Comparison of ENCODE assay signal across 21 cellular contexts in the genomic region with DNA sequence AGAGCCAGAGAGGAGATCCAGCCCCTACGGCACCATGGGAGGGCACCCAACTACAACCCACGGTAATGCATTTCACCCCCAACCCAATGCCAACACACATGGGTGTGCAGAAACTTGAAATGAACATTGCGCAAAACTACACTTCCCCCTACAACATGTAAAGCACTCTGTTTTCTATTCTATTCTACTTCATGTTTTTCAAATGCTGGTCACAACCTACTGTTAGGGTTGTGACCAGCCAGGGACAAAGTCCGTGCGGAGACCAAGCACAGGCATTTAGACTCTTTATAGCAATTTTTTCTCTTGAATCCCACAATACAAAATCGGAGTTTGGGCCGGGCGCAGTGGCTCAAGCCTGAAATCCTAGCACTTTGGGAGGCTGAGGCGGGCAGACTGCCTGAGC.
DNase-seq lines count a peak whose midpoint lies in the region; ATAC-seq, FAIRE-seq and TF ChIP-seq lines count a peak whose summit lies in the region.
"Had no signal": no experiment of that assay in that cellular context is flagged by ENCODE, and none has a peak within 500 bp of the region (broad histone marks: within the 10 kb centered on the region; RNA-seq: fewer than 3 reads in every experiment).

No MANE protein-coding gene starts in this region.

- peaks cover 1 to 17% of the 10 kb centered on the region in 2 experiments for H3K27me3 ChIP-seq in HepG2 (ENCODE audit: control insufficient read depth in 1 of 2, insufficient read depth in 2 of 2, low read length in 2 of 2)
- no peaks in the 10 kb centered on the region for H3K27me3 ChIP-seq in aorta (ENCODE audit: control insufficient read depth in 1 of 2, insufficient read depth in 2 of 2, low read length in 1 of 2)
- H3K27me3 ChIP-seq: heart right ventricle had no signal

- no TSS peak for BruUV-seq in HepG2 (replicated peaks; lab: Mats Ljungman, UMichigan)

- POLR2A ChIA-PET in RWPE1 (lab: Yijun Ruan, JAX; ENCODE audit: low non-redundant PET) = no interaction called here
- POLR2A ChIA-PET in HepG2 (lab: Yijun Ruan, JAX) = no interaction called here

- TF ChIP-seq EP300 in HepG2 (IDR thresholded peaks at IDR 0.05; ENCODE audit: low read depth in 2 of 2, low read length in 2 of 2) (0 out of 4 replicates have a peak, but pooled peaks of 1 of the 2 experiments have one; percentile 6), HepG2 (CRISPR knock-in tag; IDR thresholded peaks at IDR 0.05; ENCODE audit: borderline replicate concordance) (no peak)

- CTCF ChIA-PET in RWPE1 (lab: Yijun Ruan, JAX) = no interaction called here
- CTCF ChIA-PET in HepG2 (lab: Yijun Ruan, JAX; ENCODE audit: low intra/inter-chr PET ratio, low total read pairs) = no interaction called here

- no peak for TF ChIP-seq POLR2A in HepG2 (IDR thresholded peaks at IDR 0.05; ENCODE audit: insufficient read depth in 1 of 2, low read depth in 2 of 2, low read length in 2 of 2)

- 12% methylated on average over 9 of the region's 9 CpGs for WGBS in HepG2 (ENCODE audit: low lambda C conversion rate)
- WGBS in aorta, 2 donors = 93 to 96% methylated on average over 9 of the region's 9 CpGs

- FAIRE-seq in HepG2 (lab: Jason Lieb, UNC) = no peak
- FAIRE-seq: astrocyte, GM18507 had no signal

- no peaks in the 10 kb centered on the region for H3K9me3 ChIP-seq in HepG2 (ENCODE audit: low read length)
- no peaks in the 10 kb centered on the region for H3K9me3 ChIP-seq in aorta (ENCODE audit: control insufficient read depth, low read length)
- H3K9me3 ChIP-seq: heart right ventricle had no signal

- intact Hi-C loops in HepG2 (cut with micrococcal nuclease; ENCODE audit: unreplicated experiment) (no loop called here), aorta (cut with DNase I) (no loop called here)

- in situ Hi-C loops in HepG2 (cut with HindIII; ENCODE audit: extremely low pct_ligation_motif_present, low pct_unique_long_range_greater_than_20kb) = no loop called here

- peak; percentile 16 for DNase-seq in activated effector memory CD4-positive, alpha-beta T cell treated with anti-CD3 and anti-CD28 coated beads, Interleukin-2, amount 50 U/mL, for 16 hours
- no peak for DNase-seq in activated effector memory CD4-positive, alpha-beta T cell treated with Interleukin-2 at 50 U/mL for 16 hours
- DNase-seq in RWPE1 (ENCODE audit: low spot score) = no peak
- peak; percentile 49 for DNase-seq in HepG2 (ENCODE audit: low spot score)
- peak; percentile 27 to 56 for DNase-seq in aorta
- no peak for DNase-seq in activated CD4-positive, alpha-beta T cell treated with anti-CD3 and anti-CD28 coated beads, Interleukin-2, amount 50 U/mL, for 48 hours
- DNase-seq in activated CD4-positive, CD25-positive, alpha-beta regulatory T cell treated with anti-CD3 and anti-CD28 coated beads, Interleukin-2, amount 50 U/mL, for 72 hours = no peak
- no peak for DNase-seq in stimulated activated CD4-positive, alpha-beta T cell treated with anti-CD3 and anti-CD28 coated beads, Interleukin-1b, Interleukin-23, amount 100 ng/mL, for 48 hours
- DNase-seq: 8988T; activated CD4-positive, alpha-beta T cell treated with anti-CD3 and anti-CD28 coated beads for 36 hours; activated CD8-positive, alpha-beta memory T cell treated with anti-CD3 and anti-CD28 coated beads, Interleukin-2, amount 50 U/mL, for 4 hours; activated naive CD4-positive, alpha-beta T cell; CD4-positive, CD25-positive, alpha-beta regulatory T cell; DND-41; H7; heart right ventricle; natural killer cell; NCI-H2081 treated with DMSO at 0.1 percent for 48 hours; NCI-H524 had no signal

- H3K79me2 ChIP-seq in HepG2 (ENCODE audit: insufficient read depth, low read length) = no peaks in the 10 kb centered on the region

- peak overlapping the region; percentile 1 to 56 (median 29); a peak in 1 of 6 replicates for H3K4me3 ChIP-seq in HepG2 (replicated peaks in 1 of 3; ENCODE audit: insufficient read depth in 1 of 3, low read depth in 2 of 3, low read length in 3 of 3)
- no peak overlapping the region for H3K4me3 ChIP-seq in aorta (ENCODE audit: low read length in 2 of 2)
- H3K4me3 ChIP-seq: heart right ventricle had no signal

- no peak for TF ChIP-seq CTCF in RWPE1 (conservative IDR thresholded peaks at IDR 0.05; ENCODE audit: low read depth)
- TF ChIP-seq CTCF in HepG2 (CRISPR knock-in tag; IDR thresholded peaks at IDR 0.05) = no peak; the same call in 1 of the 2 replicates

- ATAC-seq in HepG2 (peak; percentile 58), aorta (ENCODE audit: low FRiP score) (no peak)
- ATAC-seq: activated CD4-positive, alpha-beta T cell treated with anti-CD3 and anti-CD28 coated beads for 36 hours; heart right ventricle; natural killer cell had no signal

- H3K27ac ChIP-seq in RWPE1 = peak overlapping the region; percentile 51
- H3K27ac ChIP-seq in HepG2 (ENCODE audit: extremely low read length, insufficient read depth, low read length) = peak overlapping the region; percentile 26
- H3K27ac ChIP-seq in aorta (ENCODE audit: low read depth in 1 of 2, low read length in 2 of 2) = no peak overlapping the region

- no peaks in the 10 kb centered on the region for H4K20me1 ChIP-seq in HepG2 (ENCODE audit: insufficient read depth, low read length)

- H3K4me2 ChIP-seq in HepG2 (ENCODE audit: low read depth, low read length) = peak overlapping the region; percentile 76

- no peak overlapping the region for H2AFZ ChIP-seq in HepG2 (ENCODE audit: low read length)

- H3K36me3 ChIP-seq in HepG2 (replicated peaks in 1 of 2; ENCODE audit: control insufficient read depth in 1 of 2, insufficient read depth in 2 of 2, low read length in 2 of 2) = no peaks in the 10 kb centered on the region
- H3K36me3 ChIP-seq in aorta (ENCODE audit: control insufficient read depth in 1 of 2, insufficient read depth in 2 of 2, low read length in 1 of 2) = no peaks in the 10 kb centered on the region
- H3K36me3 ChIP-seq: heart right ventricle had no signal

- no peak for TF ChIP-seq RAD21 in HepG2 (CRISPR knock-in tag; IDR thresholded peaks at IDR 0.05)

- H3K4me1 ChIP-seq in HepG2 (ENCODE audit: insufficient read depth, low read length) (peaks cover 48% of the 10 kb centered on the region), aorta (ENCODE audit: control insufficient read depth in 1 of 2, insufficient read depth in 2 of 2, low read length in 2 of 2) (no peaks in the 10 kb centered on the region)

- H3K9ac ChIP-seq in HepG2 (ENCODE audit: insufficient read depth, low read depth, low read length) = peak overlapping the region; percentile 49; the same call in 1 of the 2 replicates

TF ChIP-seq in HepG2, 621 proteins besides CTCF, POLR2A, EP300 and RAD21 (continues in another document):
- TF ChIP-seq REL (CRISPR knock-in tag; conservative IDR thresholded peaks at IDR 0.05) (no peak), ZNF879 (CRISPR knock-in tag; IDR thresholded peaks at IDR 0.05) (no peak), FOXP1 (IDR thresholded peaks at IDR 0.05) (no peak), FOXP1 (CRISPR knock-in tag; IDR thresholded peaks at IDR 0.05) (0 out of 2 replicates have a peak, but pooled peaks have one; percentile 20), ZNF12 (CRISPR knock-in tag; IDR thresholded peaks at IDR 0.05) (no peak), ZNF333 (CRISPR knock-in tag; IDR thresholded peaks at IDR 0.05; ENCODE audit: borderline replicate concordance) (no peak), RARA (CRISPR knock-in tag; IDR thresholded peaks at IDR 0.05) (no peak; the same call in 1 of the 2 replicates), MAFG (CRISPR knock-in tag; IDR thresholded peaks at IDR 0.05) (no peak), ZNF713 (CRISPR knock-in tag; IDR thresholded peaks at IDR 0.05) (no peak), NBN (conservative IDR thresholded peaks at IDR 0.05) (no peak), ARID5B (CRISPR knock-in tag; IDR thresholded peaks at IDR 0.05) (0 out of 2 replicates have a peak, but pooled peaks have one; percentile 40)
- TF ChIP-seq, protein P1, sequence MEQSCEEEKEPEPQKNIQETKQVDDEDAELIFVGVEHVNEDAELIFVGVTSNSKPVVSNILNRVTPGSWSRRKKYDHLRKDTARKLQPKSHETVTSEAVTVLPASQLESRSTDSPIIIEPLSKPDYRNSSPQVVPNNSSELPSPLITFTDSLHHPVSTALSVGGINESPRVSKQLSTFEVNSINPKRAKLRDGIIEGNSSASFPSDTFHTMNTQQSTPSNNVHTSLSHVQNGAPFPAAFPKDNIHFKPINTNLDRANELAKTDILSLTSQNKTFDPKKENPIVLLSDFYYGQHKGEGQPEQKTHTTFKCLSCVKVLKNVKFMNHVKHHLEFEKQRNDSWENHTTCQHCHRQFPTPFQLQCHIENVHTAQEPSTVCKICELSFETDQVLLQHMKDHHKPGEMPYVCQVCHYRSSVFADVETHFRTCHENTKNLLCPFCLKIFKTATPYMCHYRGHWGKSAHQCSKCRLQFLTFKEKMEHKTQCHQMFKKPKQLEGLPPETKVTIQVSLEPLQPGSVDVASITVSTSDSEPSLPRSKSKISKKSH (CRISPR knock-in tag; IDR thresholded peaks at IDR 0.05; ENCODE audit: borderline replicate concordance) = no peak

Comparison
In these comparisons a context has a peak if more than half of its experiments do, and no peak if none do; other contexts are left out.
1. DNase-seq: peak in activated effector memory CD4-positive, alpha-beta T cell treated with anti-CD3 and anti-CD28 coated beads, Interleukin-2, amount 50 U/mL, for 16 hours (single experiment), HepG2 (single experiment) and aorta (2 of 2); none in activated effector memory CD4-positive, alpha-beta T cell treated with Interleukin-2 at 50 U/mL for 16 hours (single experiment), RWPE1 (single experiment), activated CD4-positive, alpha-beta T cell treated with anti-CD3 and anti-CD28 coated beads, Interleukin-2, amount 50 U/mL, for 48 hours (0 of 2), activated CD4-positive, CD25-positive, alpha-beta regulatory T cell treated with anti-CD3 and anti-CD28 coated beads, Interleukin-2, amount 50 U/mL, for 72 hours (single experiment) and stimulated activated CD4-positive, alpha-beta T cell treated with anti-CD3 and anti-CD28 coated beads, Interleukin-1b, Interleukin-23, amount 100 ng/mL, for 48 hours (single experiment).
2. H3K27ac ChIP-seq: peak in RWPE1 (single experiment) and HepG2 (single experiment); none in aorta (0 of 2).
3. H3K4me3 ChIP-seq: peak in HepG2 (3 of 3); none in aorta (0 of 2).